ENCODE assay signal across 19 cellular contexts in genomic region chr14:77206261-77206824, GRCh38. TPM values are rescaled to one million over a fixed set of nuclear protein-coding genes. Genes with fewer than 3 reads are reported as not detected.
DNase-seq lines count a peak whose midpoint lies in the region.
"Had no signal": no experiment of that assay in that cellular context is flagged by ENCODE, and none has a peak within 500 bp of the region (broad histone marks: within the 10 kb centered on the region; RNA-seq: fewer than 3 reads in every experiment).

No MANE protein-coding gene starts in this region.

- peaks cover 2% of the 10 kb centered on the region for H3K27me3 Mint-ChIP-seq in activated naive CD4-positive, alpha-beta T cell treated with anti-CD3 and anti-CD28 coated beads for 36 hours (ENCODE audit: low read depth)

- H3K4me1 ChIP-seq in endocrine pancreas (ENCODE audit: control insufficient read depth, insufficient read depth, low read length), result peaks cover 23% of the 10 kb centered on the region
- H3K4me1 ChIP-seq: A549, BE2C, Peyer's patch had no signal

- H3K4me1 Mint-ChIP-seq in activated naive CD4-positive, alpha-beta T cell treated with anti-CD3 and anti-CD28 coated beads for 36 hours (ENCODE audit: low read depth), result no peaks in the 10 kb centered on the region

- H3K4me3 Mint-ChIP-seq in activated naive CD4-positive, alpha-beta T cell treated with anti-CD3 and anti-CD28 coated beads for 36 hours, result no peak overlapping the region
- H3K4me3 Mint-ChIP-seq: GM23338 had no signal

- intact Hi-C loops in posterior vena cava (cut with DNase I), result no loop called here
- intact Hi-C loops in activated naive CD4-positive, alpha-beta T cell treated with anti-CD3 and anti-CD28 coated beads for 36 hours (cut with micrococcal nuclease), result loop anchor here (5.0 kb wide), 1 partner anchor 74 kb away; no protein-coding TSS in a partner anchor

- no peak overlapping the region for H3K27ac Mint-ChIP-seq in activated naive CD4-positive, alpha-beta T cell treated with anti-CD3 and anti-CD28 coated beads for 36 hours
- H3K27ac Mint-ChIP-seq: GM23338 had no signal

- no peaks in the 10 kb centered on the region for H3K36me3 Mint-ChIP-seq in activated naive CD4-positive, alpha-beta T cell treated with anti-CD3 and anti-CD28 coated beads for 36 hours (ENCODE audit: low read depth)

- H3K4me3 ChIP-seq in endocrine pancreas (ENCODE audit: control insufficient read depth, insufficient read depth, low read length), result no peak overlapping the region
- H3K4me3 ChIP-seq: A549, GM23338, Peyer's patch, SJCRH30 had no signal

- peak overlapping the region; percentile 48 for H3K9ac ChIP-seq in endocrine pancreas (ENCODE audit: control insufficient read depth, insufficient read depth, low read length)

- H3K36me3 ChIP-seq in endocrine pancreas (ENCODE audit: control insufficient read depth, insufficient read depth, low read length), result no peaks in the 10 kb centered on the region
- H3K36me3 ChIP-seq: BE2C, Peyer's patch, SJCRH30 had no signal

- DNase-seq in NCI-H1417 (lab: John Stamatoyannopoulos, UW) (peak in 2 of 3 experiments; percentile 59 to 61), NCI-H1417 treated with DMSO at 0.1 percent for 48 hours (lab: John Stamatoyannopoulos, UW) (no peak), NCI-H69 (lab: John Stamatoyannopoulos, UW) (peak; percentile 64), posterior vena cava (ENCODE audit: low spot score) (peak; percentile 51), NCI-H82 treated with DMSO at 0.1 percent for 48 hours (lab: John Stamatoyannopoulos, UW; ENCODE audit: unreplicated experiment) (no peak)
- DNase-seq in activated naive CD4-positive, alpha-beta T cell treated with anti-CD3 and anti-CD28 coated beads for 36 hours, result no peak
- no peak for DNase-seq in stimulated activated CD4-positive, alpha-beta T cell treated with anti-CD3 and anti-CD28 coated beads, Interleukin-4, amount 100 ng/mL, for 1 hour
- DNase-seq: GDM1, IMR-90, MV-4-11, NCI-H1436 treated with DMSO at 0.1 percent for 48 hours, NCI-H2029, Peyer's patch, SJCRH30 had no signal

- CTCF ChIA-PET in activated naive CD4-positive, alpha-beta T cell treated with anti-CD3 and anti-CD28 coated beads for 36 hours (lab: Charles Lee), result no interaction called here

- no peaks in the 10 kb centered on the region for H3K27me3 ChIP-seq in endocrine pancreas (ENCODE audit: control insufficient read depth, insufficient read depth, low read length)
- H3K27me3 ChIP-seq: BE2C, Peyer's patch, SJCRH30 had no signal

- no peaks in the 10 kb centered on the region for H3K9me3 Mint-ChIP-seq in activated naive CD4-positive, alpha-beta T cell treated with anti-CD3 and anti-CD28 coated beads for 36 hours
- H3K9me3 Mint-ChIP-seq: GM23338 had no signal

- no peaks in the 10 kb centered on the region for H3K9me3 ChIP-seq in endocrine pancreas (ENCODE audit: control insufficient read depth, low read length)
- H3K9me3 ChIP-seq: A549, BE2C, Peyer's patch, SJCRH30 had no signal

RNA-seq across cellular contexts. Expression of gene TMEM63C, which starts 24.7 kb away (rescaled TPM):
- total RNA-seq in posterior vena cava, result not detected
- under 1 TPM; 0.31 to 0.72 TPM for total RNA-seq in activated naive CD4-positive, alpha-beta T cell treated with anti-CD3 and anti-CD28 coated beads for 36 hours
- total RNA-seq: HT1080 had no signal

Comparison
In these comparisons a context has a peak if more than half of its experiments do, and no peak if none do; other contexts are left out.
1. DNase-seq: peak in NCI-H1417 (2 of 3), NCI-H69 (single experiment) and posterior vena cava (single experiment); none in NCI-H1417 treated with DMSO at 0.1 percent for 48 hours (single experiment), activated naive CD4-positive, alpha-beta T cell treated with anti-CD3 and anti-CD28 coated beads for 36 hours (single experiment), NCI-H82 treated with DMSO at 0.1 percent for 48 hours (single experiment) and stimulated activated CD4-positive, alpha-beta T cell treated with anti-CD3 and anti-CD28 coated beads, Interleukin-4, amount 100 ng/mL, for 1 hour (single experiment).